Comparison of ENCODE assay signal across 26 cellular contexts in genomic region chr7:88001744-88002530, GRCh38.
DNase-seq lines count a peak whose midpoint lies in the region; ATAC-seq and TF ChIP-seq lines count a peak whose summit lies in the region.
"Had no signal": no experiment of that assay in that cellular context is flagged by ENCODE, and none has a peak within 500 bp of the region (broad histone marks: within the 10 kb centered on the region; RNA-seq: fewer than 3 reads in every experiment).

No MANE protein-coding gene starts in this region.

- no peaks in the 10 kb centered on the region for H3K9me3 ChIP-seq in right cardiac atrium (ENCODE audit: control insufficient read depth, low read length)
- H3K9me3 ChIP-seq in adipocyte (ENCODE audit: control insufficient read depth, low read length): no peaks in the 10 kb centered on the region
- no peaks in the 10 kb centered on the region for H3K9me3 ChIP-seq in aorta (ENCODE audit: control insufficient read depth, low read length)
- H3K9me3 ChIP-seq in BE2C: no peaks in the 10 kb centered on the region
- H3K9me3 ChIP-seq in stomach: no peaks in the 10 kb centered on the region
- H3K9me3 ChIP-seq: ovary, spleen had no signal

- no peak overlapping the region for H3K4me3 Mint-ChIP-seq in activated naive CD8-positive, alpha-beta T cell treated with anti-CD3 and anti-CD28 coated beads for 36 hours
- H3K4me3 Mint-ChIP-seq: activated naive CD8-positive, alpha-beta T cell treated with anti-CD3 and anti-CD28 coated beads, Interleukin-2, amount 50 U/mL, for 24 hours; B cell; brain; HFFc6 had no signal

- H3K4me1 ChIP-seq in right cardiac atrium (ENCODE audit: control insufficient read depth, insufficient read depth, low read length) (no peaks in the 10 kb centered on the region), adipocyte (ENCODE audit: control insufficient read depth, insufficient read depth, low read length) (peaks cover 46% of the 10 kb centered on the region), aorta (ENCODE audit: control insufficient read depth in 1 of 2, insufficient read depth in 2 of 2, low read length in 2 of 2) (no peaks in the 10 kb centered on the region), BE2C (no peaks in the 10 kb centered on the region), stomach (no peaks in the 10 kb centered on the region)
- H3K4me1 ChIP-seq: spleen had no signal

- H3K27ac ChIP-seq in right cardiac atrium (ENCODE audit: low read length) (no peak overlapping the region), aorta (ENCODE audit: low read depth in 1 of 2, low read length in 2 of 2) (no peak overlapping the region), stomach (no peak overlapping the region)
- H3K27ac ChIP-seq: HL-60, ovary, spleen had no signal

- no peak for TF ChIP-seq EP300 in stomach (IDR thresholded peaks at IDR 0.05)

- H3K27me3 ChIP-seq in right cardiac atrium (ENCODE audit: control insufficient read depth, insufficient read depth) (no peaks in the 10 kb centered on the region), adipocyte (replicated peaks; ENCODE audit: control insufficient read depth, insufficient read depth, low read length) (no peaks in the 10 kb centered on the region), aorta (ENCODE audit: control insufficient read depth in 1 of 2, insufficient read depth in 2 of 2, low read length in 1 of 2) (no peaks in the 10 kb centered on the region), BE2C (no peaks in the 10 kb centered on the region), stomach (no peaks in the 10 kb centered on the region)
- H3K27me3 ChIP-seq: spleen had no signal

- peak; percentile 67 for ATAC-seq in Right ventricle myocardium inferior
- ATAC-seq in right cardiac atrium: no peak
- ATAC-seq in left lobe of liver: peak; percentile 69
- ATAC-seq in aorta (ENCODE audit: low FRiP score): peak; percentile 60
- ATAC-seq: activated naive CD8-positive, alpha-beta T cell treated with anti-CD3 and anti-CD28 coated beads, Interleukin-2, amount 50 U/mL, for 24 hours had no signal

- no peak for TF ChIP-seq POLR2A in stomach (IDR thresholded peaks at IDR 0.05)

- no peaks in the 10 kb centered on the region for H3K27me3 Mint-ChIP-seq in activated naive CD8-positive, alpha-beta T cell treated with anti-CD3 and anti-CD28 coated beads for 36 hours
- H3K27me3 Mint-ChIP-seq: activated naive CD8-positive, alpha-beta T cell treated with anti-CD3 and anti-CD28 coated beads, Interleukin-2, amount 50 U/mL, for 24 hours; B cell; brain had no signal

- H3K4me1 Mint-ChIP-seq in activated naive CD8-positive, alpha-beta T cell treated with anti-CD3 and anti-CD28 coated beads for 36 hours: no peaks in the 10 kb centered on the region
- H3K4me1 Mint-ChIP-seq: activated naive CD8-positive, alpha-beta T cell treated with anti-CD3 and anti-CD28 coated beads, Interleukin-2, amount 50 U/mL, for 24 hours; B cell had no signal

- H3K27ac Mint-ChIP-seq in activated naive CD8-positive, alpha-beta T cell treated with anti-CD3 and anti-CD28 coated beads for 36 hours: no peak overlapping the region
- H3K27ac Mint-ChIP-seq: activated naive CD8-positive, alpha-beta T cell treated with anti-CD3 and anti-CD28 coated beads, Interleukin-2, amount 50 U/mL, for 24 hours; B cell; HFFc6 had no signal

- H3K4me3 ChIP-seq in right cardiac atrium (ENCODE audit: low read length): no peak overlapping the region
- H3K4me3 ChIP-seq in adipocyte (ENCODE audit: low read length): peak overlapping the region; percentile 2
- no peak overlapping the region for H3K4me3 ChIP-seq in aorta (ENCODE audit: low read length in 2 of 2)
- no peak overlapping the region for H3K4me3 ChIP-seq in BE2C (ENCODE audit: low read depth, low read length)
- no peak overlapping the region for H3K4me3 ChIP-seq in stomach
- H3K4me3 ChIP-seq: ovary, spleen had no signal

- H3K9ac ChIP-seq in adipocyte (ENCODE audit: low read length): peak overlapping the region; percentile 66

- no peak for TF ChIP-seq CTCF in BE2C (IDR thresholded peaks at IDR 0.05; ENCODE audit: low read depth, low read length)
- TF ChIP-seq CTCF in stomach (IDR thresholded peaks at IDR 0.05): no peak

- no peaks in the 10 kb centered on the region for H3K36me3 Mint-ChIP-seq in activated naive CD8-positive, alpha-beta T cell treated with anti-CD3 and anti-CD28 coated beads for 36 hours

- DNase-seq in Right ventricle myocardium inferior (ENCODE audit: missing footprints) (no peak), right cardiac atrium (no peak), adipocyte (ENCODE audit: low read depth) (no peak), left lobe of liver (ENCODE audit: low spot score) (no peak), aorta (no peak), BE2C (no peak), stomach (no peak)
- DNase-seq in activated naive CD8-positive, alpha-beta T cell treated with anti-CD3 and anti-CD28 coated beads for 36 hours: no peak
- DNase-seq: activated CD4-positive, alpha-beta T cell treated with anti-CD3 and anti-CD28 coated beads for 4 hours; activated gamma-delta T cell treated with Interleukin-2 at 50 U/mL for 16 hours; activated naive CD8-positive, alpha-beta T cell treated with anti-CD3 and anti-CD28 coated beads, Interleukin-2, amount 50 U/mL, for 24 hours; activated T-cell treated with anti-CD3 and anti-CD28 coated beads, Interleukin-2, amount 50 U/mL, for 1 hour; DMS153; glutamatergic neuron; HFFc6; Karpas-422; MV-4-11; NCI-H1436 treated with DMSO at 0.1 percent for 48 hours; NCI-H446 treated with DMSO at 0.1 percent for 48 hours; ovary; retina; spleen; stimulated activated CD4-positive, alpha-beta T cell treated with anti-CD3 and anti-CD28 coated beads, Interleukin-4, amount 100 ng/mL, for 1 hour had no signal

- intact Hi-C loops in Right ventricle myocardium inferior (cut with DNase I): no loop called here
- intact Hi-C loops in right cardiac atrium (cut with DNase I): no loop called here
- intact Hi-C loops in aorta (cut with DNase I): no loop called here
- intact Hi-C loops in stomach (cut with DNase I; ENCODE audit: low total_unique reads): no loop called here

- no peaks in the 10 kb centered on the region for H3K36me3 ChIP-seq in adipocyte (ENCODE audit: control insufficient read depth, insufficient read depth, low read length, severe bottlenecking)
- H3K36me3 ChIP-seq in aorta (ENCODE audit: control insufficient read depth in 1 of 2, insufficient read depth in 2 of 2, low read length in 1 of 2): no peaks in the 10 kb centered on the region
- H3K36me3 ChIP-seq in BE2C: no peaks in the 10 kb centered on the region
- H3K36me3 ChIP-seq in stomach: no peaks in the 10 kb centered on the region
- H3K36me3 ChIP-seq: ovary, spleen had no signal

- H3K9me3 Mint-ChIP-seq in activated naive CD8-positive, alpha-beta T cell treated with anti-CD3 and anti-CD28 coated beads for 36 hours: no peaks in the 10 kb centered on the region
- H3K9me3 Mint-ChIP-seq: activated naive CD8-positive, alpha-beta T cell treated with anti-CD3 and anti-CD28 coated beads, Interleukin-2, amount 50 U/mL, for 24 hours; brain had no signal

- WGBS in right cardiac atrium: 92% methylated on average over 6 of the region's 6 CpGs
- WGBS in aorta, 2 donors: 83 to 91% methylated on average over 6 of the region's 6 CpGs
- WGBS in stomach, 5 donors: 88 to 94% (median 93%) methylated on average over 6 of the region's 6 CpGs

Comparison
In these comparisons a context has a peak if more than half of its experiments do, and no peak if none do; other contexts are left out.
1. ATAC-seq: peak in Right ventricle myocardium inferior (single experiment), left lobe of liver (single experiment) and aorta (single experiment); none in right cardiac atrium (0 of 2).